In genomic region chr2:221228214-221228769, GRCh38 we compare ENCODE assay signal across 23 cellular contexts.
DNase-seq lines count a peak whose midpoint lies in the region; ATAC-seq and TF ChIP-seq lines count a peak whose summit lies in the region.
"Had no signal": no experiment of that assay in that cellular context is flagged by ENCODE, and none has a peak within 500 bp of the region (broad histone marks: within the 10 kb centered on the region; RNA-seq: fewer than 3 reads in every experiment).

No MANE protein-coding gene starts in this region.

- H3K4me1 ChIP-seq in heart right ventricle: peaks cover 0 to 27% (median 15%) of the 10 kb centered on the region in 9 donors
- H3K4me1 ChIP-seq in esophagus muscularis mucosa: peaks cover 4 to 18% (median 13%) of the 10 kb centered on the region in 4 donors
- peaks cover 9 to 26% of the 10 kb centered on the region in 2 donors for H3K4me1 ChIP-seq in gastrocnemius medialis
- H3K4me1 ChIP-seq in aorta (ENCODE audit: control insufficient read depth in 1 of 2, insufficient read depth in 2 of 2, low read length in 2 of 2): peaks cover 0 to 6% of the 10 kb centered on the region in 2 donors

- H3K27me3 ChIP-seq in heart right ventricle (no peaks in the 10 kb centered on the region), esophagus muscularis mucosa (no peaks in the 10 kb centered on the region), gastrocnemius medialis (no peaks in the 10 kb centered on the region), aorta (ENCODE audit: control insufficient read depth in 1 of 2, insufficient read depth in 2 of 2, low read length in 1 of 2) (no peaks in the 10 kb centered on the region)
- H3K27me3 ChIP-seq: MG63 had no signal

- CTCF ChIA-PET in activated naive CD4-positive, alpha-beta T cell treated with anti-CD3 and anti-CD28 coated beads, Interleukin-2, amount 10 ng/mL, durations not matched to agents 7 days and 5 days (lab: Charles Lee): no interaction called here

- H3K9me3 ChIP-seq in heart right ventricle (peaks cover 0 to 11% (median 0%) of the 10 kb centered on the region in 11 donors), esophagus muscularis mucosa (no peaks in the 10 kb centered on the region), gastrocnemius medialis (no peaks in the 10 kb centered on the region), aorta (ENCODE audit: control insufficient read depth, low read length) (no peaks in the 10 kb centered on the region)
- H3K9me3 ChIP-seq: MG63 had no signal

- H3K27ac ChIP-seq in heart right ventricle: peak overlapping the region; percentile 10 to 78 (median 54)
- peak overlapping the region; percentile 10 to 50 (median 26) for H3K27ac ChIP-seq in esophagus muscularis mucosa (replicated peaks in 1 of 4)
- peak overlapping the region; percentile 27 to 61 (median 55) for H3K27ac ChIP-seq in gastrocnemius medialis
- H3K27ac ChIP-seq in aorta (ENCODE audit: low read depth in 1 of 2, low read length in 2 of 2): peak overlapping the region in 1 of 2 donors; percentile 12
- H3K27ac ChIP-seq: GM23248, PC-9 had no signal

- TF ChIP-seq POLR2A in esophagus muscularis mucosa (IDR thresholded peaks at IDR 0.05; ENCODE audit: low read depth): no peak
- TF ChIP-seq POLR2A in gastrocnemius medialis (IDR thresholded peaks at IDR 0.05): no peak

- H3K4me3 ChIP-seq in heart right ventricle: no peak overlapping the region
- no peak overlapping the region for H3K4me3 ChIP-seq in esophagus muscularis mucosa
- H3K4me3 ChIP-seq in gastrocnemius medialis: peak overlapping the region in 1 of 4 donors; percentile 10
- no peak overlapping the region for H3K4me3 ChIP-seq in aorta (ENCODE audit: low read length in 2 of 2)
- H3K4me3 ChIP-seq: GM23248, MG63, PC-9 had no signal

- no peak overlapping the region for H3K27ac Mint-ChIP-seq in activated naive CD4-positive, alpha-beta T cell treated with anti-CD3 and anti-CD28 coated beads, Interleukin-2, amount 10 ng/mL, durations not matched to agents 7 days and 5 days
- H3K27ac Mint-ChIP-seq: H9, HFFc6 had no signal

- no peak for TF ChIP-seq EP300 in esophagus muscularis mucosa (IDR thresholded peaks at IDR 0.05)

- no peaks in the 10 kb centered on the region for H3K9me3 Mint-ChIP-seq in activated naive CD4-positive, alpha-beta T cell treated with anti-CD3 and anti-CD28 coated beads, Interleukin-2, amount 10 ng/mL, durations not matched to agents 7 days and 5 days
- H3K9me3 Mint-ChIP-seq: H9, HFFc6 had no signal

- in situ Hi-C loops in gastrocnemius medialis (cut with MboI; ENCODE audit: low sequenced_read_pairs in 4 of 4): no loop called here

- WGBS in heart right ventricle, 2 donors: 34 to 48% methylated on average over 3 of the region's 3 CpGs
- 26% methylated on average over 3 of the region's 3 CpGs for WGBS in esophagus muscularis mucosa
- WGBS in aorta, 2 donors: 4 to 5% methylated on average over 3 of the region's 3 CpGs

- no peak overlapping the region for H3K4me3 Mint-ChIP-seq in activated naive CD4-positive, alpha-beta T cell treated with anti-CD3 and anti-CD28 coated beads, Interleukin-2, amount 10 ng/mL, durations not matched to agents 7 days and 5 days
- H3K4me3 Mint-ChIP-seq: H9, HFFc6 had no signal

- H3K36me3 Mint-ChIP-seq in activated naive CD4-positive, alpha-beta T cell treated with anti-CD3 and anti-CD28 coated beads, Interleukin-2, amount 10 ng/mL, durations not matched to agents 7 days and 5 days: no peaks in the 10 kb centered on the region

- intact Hi-C loops in heart right ventricle (cut with DNase I) (loop anchor here in 2 of 10 donors (5.0 kb wide), 2 partner anchors 126 to 344 kb away; partner anchors contain the start of gene EPHA4 (in 1 of the 2)), Right ventricle myocardium superior (cut with DNase I) (no loop called here), esophagus muscularis mucosa (cut with DNase I) (no loop called here), gastrocnemius medialis (cut with DNase I; ENCODE audit: low total_unique reads) (no loop called here), aorta (cut with DNase I) (loop anchor here (10.0 kb wide), 2 partner anchors 123 to 347 kb away; partner anchors contain the start of gene EPHA4 (in 2 of the 2))

- no peaks in the 10 kb centered on the region for H3K36me3 ChIP-seq in heart right ventricle
- H3K36me3 ChIP-seq in esophagus muscularis mucosa: no peaks in the 10 kb centered on the region
- H3K36me3 ChIP-seq in gastrocnemius medialis: no peaks in the 10 kb centered on the region
- no peaks in the 10 kb centered on the region for H3K36me3 ChIP-seq in aorta (ENCODE audit: control insufficient read depth in 1 of 2, insufficient read depth in 2 of 2, low read length in 1 of 2)
- H3K36me3 ChIP-seq: MG63 had no signal

- H3K4me1 Mint-ChIP-seq in activated naive CD4-positive, alpha-beta T cell treated with anti-CD3 and anti-CD28 coated beads, Interleukin-2, amount 10 ng/mL, durations not matched to agents 7 days and 5 days: no peaks in the 10 kb centered on the region
- H3K4me1 Mint-ChIP-seq: H9 had no signal

- no peaks in the 10 kb centered on the region for H3K27me3 Mint-ChIP-seq in activated naive CD4-positive, alpha-beta T cell treated with anti-CD3 and anti-CD28 coated beads, Interleukin-2, amount 10 ng/mL, durations not matched to agents 7 days and 5 days

- peak in 1 of 2 donors; percentile 13 for DNase-seq in heart right ventricle
- DNase-seq in Right ventricle myocardium superior: no peak
- no peak for DNase-seq in esophagus muscularis mucosa (ENCODE audit: extremely low spot score)
- DNase-seq in gastrocnemius medialis: no peak
- no peak for DNase-seq in aorta
- no peak for DNase-seq in dedifferentiated amniotic fluid mesenchymal stem cell (ENCODE audit: extremely low spot score)
- no peak for DNase-seq in activated naive CD4-positive, alpha-beta T cell treated with anti-CD3 and anti-CD28 coated beads, Interleukin-2, amount 10 ng/mL, durations not matched to agents 7 days and 5 days
- DNase-seq: 8988T, Calu3, DND-41, GM23248, H9, HFFc6, IMR-90, KG1, MG63, NCI-H1105 treated with DMSO at 0.1 percent for 48 hours, NCI-H2029, NCI-H446 treated with DMSO at 0.1 percent for 48 hours, NCI-H526, PC-9, SHP77 had no signal

- TF ChIP-seq CTCF in heart right ventricle (IDR thresholded peaks at IDR 0.05) (no peak), esophagus muscularis mucosa (IDR thresholded peaks at IDR 0.05) (no peak), gastrocnemius medialis (IDR thresholded peaks at IDR 0.05 in 4 of 5, conservative IDR thresholded peaks at IDR 0.05 in 1 of 5) (no peak)

- peak in 6 of 8 donors; percentile 38 to 90 (median 59) for ATAC-seq in heart right ventricle
- no peak for ATAC-seq in Right ventricle myocardium superior (ENCODE audit: poor library complexity)
- ATAC-seq in gastrocnemius medialis: peak in 1 of 2 donors; percentile 56
- peak; percentile 76 for ATAC-seq in aorta (ENCODE audit: low FRiP score)
- ATAC-seq in GM18498 (IDR thresholded peaks at IDR 0.05; ENCODE audit: unreplicated experiment): no peak

Comparison
In these comparisons a context has a peak if more than half of its experiments do, and no peak if none do; other contexts are left out.
1. ATAC-seq: peak in heart right ventricle (6 of 8) and aorta (single experiment); none in Right ventricle myocardium superior (single experiment) and GM18498 (single experiment).
2. intact Hi-C loops: an anchor here in aorta (10.0 kb wide); none called in Right ventricle myocardium superior, esophagus muscularis mucosa and gastrocnemius medialis.